16 cellular contexts compared by ENCODE assay signal in genomic region chr14:31819281-31819680, GRCh38.
"Had no signal": no experiment of that assay in that cellular context is flagged by ENCODE, and none has a peak within 500 bp of the region (broad histone marks: within the 10 kb centered on the region; RNA-seq: fewer than 3 reads in every experiment).

No MANE protein-coding gene starts in this region.

- H3K27ac ChIP-seq: esophagus squamous epithelium, testis had no signal

- DNase-seq: activated CD4-positive, alpha-beta T cell treated with anti-CD3 and anti-CD28 coated beads, Interleukin-2, amount 50 U/mL, for 4 hours; activated gamma-delta T cell; activated T-cell treated with anti-CD3 and anti-CD28 coated beads, Interleukin-2, amount 50 U/mL, for 72 hours; effector CD8-positive, alpha-beta T cell; esophagus squamous epithelium; hypothalamus; islet precursor cell; stimulated activated CD4-positive, alpha-beta T cell treated with anti-CD3 and anti-CD28 coated beads, Interleukin-4, amount 100 ng/mL, for 24 hours; testis had no signal

- H3K4me2 ChIP-seq: smooth muscle cell had no signal

- ATAC-seq: activated naive CD4-positive, alpha-beta T cell treated with anti-CD3 and anti-CD28 coated beads, Interleukin-2, amount 50 U/mL, for 72 hours; activated T-cell treated with anti-CD3 and anti-CD28 coated beads, Interleukin-2, amount 50 U/mL, for 72 hours; left lobe of liver; sciatic nerve; stimulated activated memory B cell treated with anti-CD40 and anti-IgM and Interleukin-4, amounts not matched to agents 10 μg/mL and 1 μg/mL and 100 μg/mL, for 72 hours had no signal

- H3K4me1 ChIP-seq: esophagus squamous epithelium, testis had no signal

- FAIRE-seq: TTC549 had no signal

- H3K4me3 ChIP-seq: esophagus squamous epithelium, lung, smooth muscle cell, testis had no signal

- H3K9me3 ChIP-seq: esophagus squamous epithelium, testis had no signal
